8 cellular contexts compared by ENCODE assay signal in genomic region chr20:31879143-31879987, GRCh38. TPM values are rescaled to one million over a fixed set of nuclear protein-coding genes. Genes with fewer than 3 reads are reported as not detected.
DNase-seq lines count a peak whose midpoint lies in the region; ATAC-seq, FAIRE-seq and TF ChIP-seq lines count a peak whose summit lies in the region.

No MANE protein-coding gene starts in this region.

- no peaks in the 10 kb centered on the region for H3K9me1 ChIP-seq in IMR-90 (ENCODE audit: insufficient read depth, low read length)

- H2AK9ac ChIP-seq in IMR-90 (replicated peaks; ENCODE audit: low read depth, low read length, poor library complexity) = no peak overlapping the region

- peak; percentile 5; the same call in 1 of the 2 replicates for TF ChIP-seq RAD21 in IMR-90 (IDR thresholded peaks at IDR 0.05; ENCODE audit: low read length)

- intact Hi-C loops in IMR-90 (cut with micrococcal nuclease) (no loop called here), esophagus muscularis mucosa (cut with DNase I) (no loop called here)

- H4K91ac ChIP-seq in IMR-90 (ENCODE audit: insufficient read depth, low read depth, low read length) = no peak overlapping the region

- H4K5ac ChIP-seq in IMR-90 (ENCODE audit: low read depth, low read length) = peak overlapping the region; percentile 67

- FAIRE-seq in D721Med (lab: Jason Lieb, UNC) = no peak

- TF ChIP-seq POLR2A in IMR-90 (IDR thresholded peaks at IDR 0.05; ENCODE audit: low read depth, low read length) (no peak), esophagus muscularis mucosa (IDR thresholded peaks at IDR 0.05; ENCODE audit: low read depth) (no peak)

- H3K4me1 ChIP-seq in IMR-90 (ENCODE audit: control insufficient read depth, insufficient read depth, low read length) = no peaks in the 10 kb centered on the region
- peaks cover 0 to 11% (median 9%) of the 10 kb centered on the region in 4 donors for H3K4me1 ChIP-seq in esophagus muscularis mucosa
- H3K4me1 ChIP-seq in mucosa of stomach (ENCODE audit: control insufficient read depth, insufficient read depth, low read length) = no peaks in the 10 kb centered on the region

- no peaks in the 10 kb centered on the region for H4K20me1 ChIP-seq in IMR-90 (ENCODE audit: insufficient read depth, low read length)

- 0 out of 2 replicates have a peak overlapping the region, but pooled peaks have one; percentile 76 for H3K14ac ChIP-seq in IMR-90 (replicated peaks; ENCODE audit: low read depth, low read length)

- TF ChIP-seq EP300 in esophagus muscularis mucosa (IDR thresholded peaks at IDR 0.05) = no peak

- H2AK5ac ChIP-seq in IMR-90 (ENCODE audit: low read depth, low read length) = no peak overlapping the region

- peak overlapping the region; percentile 44; the same call in 1 of the 2 replicates for H3K4ac ChIP-seq in IMR-90 (ENCODE audit: low read depth, low read length)

- H2BK120ac ChIP-seq in IMR-90 (ENCODE audit: low read depth, low read length) = no peak overlapping the region

- H2BK20ac ChIP-seq in IMR-90 (ENCODE audit: low read depth, low read length) = no peak overlapping the region

- in situ Hi-C loops in IMR-90 (cut with MboI; ENCODE audit: low sequenced_read_pairs) = no loop called here

- ATAC-seq in GM21528 (IDR thresholded peaks at IDR 0.05; ENCODE audit: low FRiP score, unreplicated experiment) = peak; percentile 78
- peak; percentile 99 for ATAC-seq in IMR-90 (ENCODE audit: low read depth)

- dilution Hi-C loops in IMR-90 (cut with HindIII; ENCODE audit: low sequenced_read_pairs, unreplicated experiment) = no loop called here

- H2BK15ac ChIP-seq in IMR-90 (ENCODE audit: low read depth, low read length) = no peak overlapping the region

- peak overlapping the region; percentile 76 to 92 for H4K8ac ChIP-seq in IMR-90 (ENCODE audit: low read depth in 2 of 2, low read length in 2 of 2)

- H3K4me2 ChIP-seq in IMR-90 (ENCODE audit: low read depth, low read length) = peak overlapping the region; percentile 75

- H2BK5ac ChIP-seq in IMR-90 (ENCODE audit: low read depth, low read length, poor library complexity, severe bottlenecking) = no peak overlapping the region

- H3K9ac ChIP-seq in IMR-90 (ENCODE audit: low read depth, low read length) (peak overlapping the region; percentile 71), mucosa of stomach (ENCODE audit: low read length) (peak overlapping the region; percentile 66)

- WGBS in IMR-90 (ENCODE audit: extremely low coverage in 2 of 2, insufficient read length in 1 of 2), 2 experiments = 3% methylated on average over 10 of the region's 45 CpGs; no CpG with 5 or more reads in 1 of the 2 experiments
- 14% methylated on average over 24 of the region's 45 CpGs for WGBS in esophagus muscularis mucosa

- H2AFZ ChIP-seq in IMR-90 (replicated peaks; ENCODE audit: low read length, poor library complexity) = peak overlapping the region; percentile 98

- POLR2A ChIA-PET in IMR-90 (lab: Charles Lee; ENCODE audit: unreplicated experiment) = interaction anchor here (0.6 kb wide), 2 partner anchors 72 to 1564 kb away, joined by 3 to 7 read pairs; partner anchors contain the start of gene SNTA1

- H3K9me3 ChIP-seq in IMR-90 (ENCODE audit: control insufficient read depth, insufficient read depth, low read length) (no peaks in the 10 kb centered on the region), esophagus muscularis mucosa (no peaks in the 10 kb centered on the region), mucosa of stomach (ENCODE audit: control insufficient read depth, low read length) (no peaks in the 10 kb centered on the region)

- BruUV-seq in IMR-90 (replicated peaks; lab: Mats Ljungman, UMichigan) = no TSS peak

- H3K27ac ChIP-seq in IMR-90 (ENCODE audit: insufficient read depth, low read length) = peak overlapping the region; percentile 34; the same call in 1 of the 2 replicates
- peak overlapping the region; percentile 65 to 85 (median 74) for H3K27ac ChIP-seq in esophagus muscularis mucosa (replicated peaks in 1 of 4)

- peak; percentile 90 for DNase-seq in D721Med (ENCODE audit: insufficient read length, low spot score)
- peak; percentile 92 for DNase-seq in IMR-90
- DNase-seq in OCI-M2 (lab: John Stamatoyannopoulos, UW; ENCODE audit: unreplicated experiment) = peak; percentile 89
- peak; percentile 87 for DNase-seq in activated T-cell treated with anti-CD3 and anti-CD28 coated beads, Interleukin-2, amount 50 U/mL, for 24 hours
- peak; percentile 97 for DNase-seq in esophagus muscularis mucosa (ENCODE audit: extremely low spot score)
- DNase-seq in stimulated activated CD8-positive, alpha-beta memory T cell treated with anti-CD3 and anti-CD28 coated beads, Interleukin-4, amount 100 ng/mL, for 4 hours (ENCODE audit: low read depth in 2 of 2, low spot score in 1 of 2) = peak; percentile 34 to 61

- H3K18ac ChIP-seq in IMR-90 (ENCODE audit: low read depth, low read length) = no peak overlapping the region

- no peaks in the 10 kb centered on the region for H3K79me1 ChIP-seq in IMR-90 (ENCODE audit: low read depth in 1 of 2, low read length in 2 of 2)

- H3K4me1 Mint-ChIP-seq in activated T-cell treated with anti-CD3 and anti-CD28 coated beads, Interleukin-2, amount 50 U/mL, for 24 hours (ENCODE audit: low read depth) = peaks cover 13% of the 10 kb centered on the region

- no peaks in the 10 kb centered on the region for H3K9me3 Mint-ChIP-seq in activated T-cell treated with anti-CD3 and anti-CD28 coated beads, Interleukin-2, amount 50 U/mL, for 24 hours

- H3K23ac ChIP-seq in IMR-90 (ENCODE audit: low read depth, low read length) = no peak overlapping the region

- no peak overlapping the region for H3K56ac ChIP-seq in IMR-90 (ENCODE audit: extremely low read depth, insufficient read depth, low read length)

- peak overlapping the region; percentile 87 for H3K4me3 Mint-ChIP-seq in activated T-cell treated with anti-CD3 and anti-CD28 coated beads, Interleukin-2, amount 50 U/mL, for 24 hours

- TF ChIP-seq CTCF in D721Med (IDR thresholded peaks at IDR 0.05; ENCODE audit: insufficient read depth, missing control alignments) (no peak), IMR-90 (conservative IDR thresholded peaks at IDR 0.05; ENCODE audit: low read depth, low read length) (no peak), esophagus muscularis mucosa (IDR thresholded peaks at IDR 0.05) (no peak)

- H3K4me3 ChIP-seq in IMR-90 (ENCODE audit: insufficient read depth, low read depth, low read length) = peak overlapping the region; percentile 58
- H3K4me3 ChIP-seq in esophagus muscularis mucosa = peak overlapping the region; percentile 53 to 64 (median 60)
- H3K4me3 ChIP-seq in mucosa of stomach (ENCODE audit: low read length) = peak overlapping the region; percentile 82

- CTCF ChIA-PET in IMR-90 (lab: Yijun Ruan, JAX) = no interaction called here

- H3K36me3 ChIP-seq in IMR-90 (ENCODE audit: control insufficient read depth, insufficient read depth, low read length) (no peaks in the 10 kb centered on the region), esophagus muscularis mucosa (no peaks in the 10 kb centered on the region), mucosa of stomach (ENCODE audit: control insufficient read depth, insufficient read depth, low read length) (no peaks in the 10 kb centered on the region)

- H3K27me3 Mint-ChIP-seq in activated T-cell treated with anti-CD3 and anti-CD28 coated beads, Interleukin-2, amount 50 U/mL, for 24 hours = peaks cover 3% of the 10 kb centered on the region

- H3K36me3 Mint-ChIP-seq in activated T-cell treated with anti-CD3 and anti-CD28 coated beads, Interleukin-2, amount 50 U/mL, for 24 hours (ENCODE audit: low read depth) = no peaks in the 10 kb centered on the region

- H3K27me3 ChIP-seq in IMR-90 (ENCODE audit: control insufficient read depth, insufficient read depth, low read length) (no peaks in the 10 kb centered on the region; the same call in 1 of the 2 replicates), esophagus muscularis mucosa (no peaks in the 10 kb centered on the region), mucosa of stomach (ENCODE audit: control insufficient read depth, insufficient read depth, low read length) (no peaks in the 10 kb centered on the region)

- H3K27ac Mint-ChIP-seq in activated T-cell treated with anti-CD3 and anti-CD28 coated beads, Interleukin-2, amount 50 U/mL, for 24 hours = peak overlapping the region; percentile 90

TF ChIP-seq in IMR-90, 13 proteins besides CTCF, POLR2A, EP300 and RAD21 (continues in another document):
- TF ChIP-seq BHLHE40 (IDR thresholded peaks at IDR 0.05; ENCODE audit: low read depth, low read length) (peak; percentile 78), NFE2L2 (IDR thresholded peaks at IDR 0.05; ENCODE audit: low read depth, low read length) (no peak), RCOR1 (IDR thresholded peaks at IDR 0.05; ENCODE audit: insufficient replicate concordance, low read length) (no peak), MAZ (IDR thresholded peaks at IDR 0.05; ENCODE audit: borderline replicate concordance, low read depth, low read length) (peak; percentile 63; the same call in 1 of the 2 replicates), ELK1 (IDR thresholded peaks at IDR 0.05; ENCODE audit: borderline replicate concordance, low read depth, low read length) (no peak), CHD1 (IDR thresholded peaks at IDR 0.05; ENCODE audit: low read depth, low read length) (no peak)

RNA-seq across cellular contexts. Expression of gene TTLL9, which starts 8.9 kb away (rescaled TPM):
- not detected in 2 replicates for total RNA-seq in IMR-90 (2012; rRNA removed)
- not detected in 2 replicates for polyA plus RNA-seq in IMR-90 (2012; rRNA removed)
- not detected in 2 replicates for polyA plus RNA-seq in IMR-90 (2012; cell fraction: cytosol; rRNA removed)
- 0.05 TPM in 1 of 2 replicates, not detected in the other for polyA plus RNA-seq in IMR-90 (2012; cell fraction: nucleus; rRNA removed; ENCODE audit: low replicate concordance)
- total RNA-seq in esophagus muscularis mucosa = under 1 TPM in 2 of 4 donors, not detected in 2; 0.17 to 0.34 TPM

RNA-seq across cellular contexts. Expression of gene DUSP15, which starts 9.0 kb away (rescaled TPM):
- total RNA-seq in IMR-90 (2012; rRNA removed) (not detected in 2 replicates), esophagus muscularis mucosa (1 to 10 TPM in 3 of 4 donors, under 1 TPM in 1; 0.83 to 5.1 (median 3.8) TPM)
- not detected in 2 replicates for polyA plus RNA-seq in IMR-90 (2012; rRNA removed)
- not detected in 2 replicates for polyA plus RNA-seq in IMR-90 (2012; cell fraction: cytosol; rRNA removed)
- not detected in 2 replicates for polyA plus RNA-seq in IMR-90 (2012; cell fraction: nucleus; rRNA removed; ENCODE audit: low replicate concordance)

RNA-seq across cellular contexts. Expression of gene FOXS1, which starts 34.0 kb away (rescaled TPM):
- total RNA-seq in IMR-90 (2012; rRNA removed) (not detected in 2 replicates), esophagus muscularis mucosa (1 to 10 TPM in 1 of 4 donors, under 1 TPM in 3; 0.50 to 3.4 (median 0.87) TPM)
- not detected in 2 replicates for polyA plus RNA-seq in IMR-90 (2012; rRNA removed)
- 0.02 TPM in 1 of 2 replicates, not detected in the other for polyA plus RNA-seq in IMR-90 (2012; cell fraction: cytosol; rRNA removed)
- not detected in 2 replicates for polyA plus RNA-seq in IMR-90 (2012; cell fraction: nucleus; rRNA removed; ENCODE audit: low replicate concordance)

Comparison
In these comparisons a context has a peak if more than half of its experiments do, and no peak if none do; other contexts are left out.
1. Peak in every context shown above with its lines: DNase-seq, ATAC-seq, H3K4me3 ChIP-seq and H3K27ac ChIP-seq.